In the genomic region with DNA sequence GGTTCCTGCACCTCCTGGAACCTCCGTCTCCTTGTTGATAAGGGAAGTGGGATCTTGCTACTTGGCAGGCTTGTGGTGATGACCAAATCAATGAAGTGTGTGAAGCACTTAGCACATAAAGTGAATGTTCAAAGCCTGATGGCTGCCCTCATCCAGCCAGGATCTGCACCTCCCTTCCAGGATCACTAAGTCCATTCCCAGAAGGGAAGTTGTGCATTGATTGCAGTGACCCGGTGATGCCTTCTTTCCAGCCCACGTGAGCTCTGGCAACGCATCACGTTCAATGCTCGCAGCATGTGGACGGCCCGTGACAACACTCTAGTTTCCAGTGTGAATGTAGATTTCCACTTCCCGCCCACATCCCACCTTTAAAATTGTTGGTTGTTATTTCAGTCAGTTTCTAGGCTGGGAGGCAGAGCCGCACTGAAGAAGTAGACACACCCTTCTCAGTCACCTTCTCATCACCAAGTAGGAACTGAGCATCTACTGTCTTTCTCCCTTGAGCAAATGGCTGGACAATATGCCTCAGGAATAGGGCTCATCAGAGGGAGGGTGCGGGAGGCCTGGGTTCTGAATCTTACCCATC, we compare ENCODE assay signal across 10 cellular contexts. TPM values are rescaled to one million over a fixed set of nuclear protein-coding genes. Genes with fewer than 3 reads are reported as not detected.
"Had no signal": no experiment of that assay in that cellular context is flagged by ENCODE, and none has a peak within 500 bp of the region (broad histone marks: within the 10 kb centered on the region; RNA-seq: fewer than 3 reads in every experiment).

No MANE protein-coding gene starts in this region.

RNA-seq across cellular contexts. Expression of a gene that starts 6.2 kb away (rescaled TPM):
- total RNA-seq: dermis microvascular lymphatic vessel endothelial cell, endodermal cell, hepatocyte, kidney, left ventricle myocardium superior, lung microvascular endothelial cell, mesenteric fat pad, mesothelial cell of epicardium had no signal
- polyA plus RNA-seq: heart left ventricle; hepatocyte; naive thymus-derived CD4-positive, alpha-beta T cell had no signal
